Comparison of ENCODE assay signal across 8 cellular contexts in the genomic region with DNA sequence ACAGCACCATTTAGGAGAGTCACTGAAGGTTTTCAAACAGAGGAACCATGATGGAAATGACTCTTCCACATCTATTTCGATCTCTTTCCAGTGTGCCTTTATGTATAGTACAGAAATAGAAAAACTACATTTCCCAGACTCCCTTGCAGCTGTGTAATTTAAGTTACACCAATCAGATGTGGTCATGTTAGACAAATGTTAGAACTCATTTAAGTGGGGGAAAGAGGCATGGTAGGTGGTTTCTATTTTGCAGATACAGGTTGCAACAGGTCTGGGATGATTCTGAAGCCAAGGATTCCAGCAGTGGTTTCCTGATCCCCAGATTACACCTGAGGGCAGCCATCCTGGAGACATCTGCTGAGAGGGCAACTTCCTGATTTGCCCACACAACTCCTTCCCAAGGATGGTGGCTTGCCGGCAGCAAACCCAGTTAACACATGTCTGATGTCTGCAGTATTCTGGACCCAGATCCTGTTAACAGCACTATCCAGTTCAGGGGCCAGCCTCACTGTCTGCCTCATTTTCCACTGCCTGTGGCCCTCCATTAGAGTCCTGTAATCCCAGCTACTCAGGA. TPM values are rescaled to one million over a fixed set of nuclear protein-coding genes. Genes with fewer than 3 reads are reported as not detected.
DNase-seq lines count a peak whose midpoint lies in the region; ATAC-seq and TF ChIP-seq lines count a peak whose summit lies in the region.

No MANE protein-coding gene starts in this region.

- TF ChIP-seq CTCF in GM10266 (IDR thresholded peaks at IDR 0.05; ENCODE audit: control insufficient read depth, insufficient read depth, low read depth, missing control alignments): no peak
- no peak for TF ChIP-seq CTCF in Loucy (conservative IDR thresholded peaks at IDR 0.05; ENCODE audit: low read length)
- TF ChIP-seq CTCF in neural progenitor cell (IDR thresholded peaks at IDR 0.05): no peak
- TF ChIP-seq CTCF in glutamatergic neuron (IDR thresholded peaks at IDR 0.05; ENCODE audit: partially characterized antibody, unreplicated experiment): no peak

- H3K36me3 ChIP-seq in Loucy (ENCODE audit: insufficient read depth, low read length) (no peaks in the 10 kb centered on the region), neural progenitor cell (no peaks in the 10 kb centered on the region)

- no peaks in the 10 kb centered on the region for H3K9me2 ChIP-seq in Loucy (replicated peaks; ENCODE audit: low read depth, low read length)

- H3F3A ChIP-seq in Loucy (ENCODE audit: low read depth) (no peaks in the 10 kb centered on the region), neural progenitor cell (ENCODE audit: low read depth) (no peaks in the 10 kb centered on the region)

- H3K4me2 ChIP-seq in Loucy (ENCODE audit: low read depth, low read length, poor library complexity, severe bottlenecking) (peak overlapping the region; percentile 90), neural progenitor cell (no peak overlapping the region)

- H2AFZ ChIP-seq in Loucy (ENCODE audit: low read length) (peak overlapping the region; percentile 86), neural progenitor cell (replicated peaks) (peak overlapping the region; percentile 96)

- H3K9ac ChIP-seq in Loucy (ENCODE audit: low read depth, low read length, poor library complexity, severe bottlenecking) (peak overlapping the region; percentile 75), neural progenitor cell (no peak overlapping the region)

- no peaks in the 10 kb centered on the region for H3K9me3 ChIP-seq in Loucy (ENCODE audit: insufficient read depth, low read depth, low read length)
- no peaks in the 10 kb centered on the region for H3K9me3 ChIP-seq in neural progenitor cell (ENCODE audit: low read depth)

- peaks cover 3% of the 10 kb centered on the region for H3K27me3 Mint-ChIP-seq in neural progenitor cell (ENCODE audit: insufficient read depth, low read depth)
- no peaks in the 10 kb centered on the region for H3K27me3 Mint-ChIP-seq in glutamatergic neuron (ENCODE audit: unreplicated experiment)

- H3K4me3 ChIP-seq in Loucy (ENCODE audit: low read length, poor library complexity, severe bottlenecking) (peak overlapping the region; percentile 75), neural progenitor cell (no peak overlapping the region)

- no peaks in the 10 kb centered on the region for H3K27me3 ChIP-seq in Loucy (ENCODE audit: insufficient read depth, low read length, poor library complexity, severe bottlenecking)
- H3K27me3 ChIP-seq in neural progenitor cell: no peaks in the 10 kb centered on the region

- peak; percentile 7 for DNase-seq in GM10266 (ENCODE audit: extremely low spot score)
- peak; percentile 16 for DNase-seq in dermis blood vessel endothelial cell
- peak; percentile 25 for DNase-seq in neural progenitor cell (ENCODE audit: low spot score)
- DNase-seq in glutamatergic neuron: no peak
- no peak for DNase-seq in cortex of kidney (lab: John Stamatoyannopoulos, UW)

- H3K36me3 Mint-ChIP-seq in neural progenitor cell (no peaks in the 10 kb centered on the region), glutamatergic neuron (ENCODE audit: unreplicated experiment) (no peaks in the 10 kb centered on the region)

- H3K79me2 ChIP-seq in Loucy (ENCODE audit: insufficient read depth, low read length) (no peaks in the 10 kb centered on the region), neural progenitor cell (ENCODE audit: low read depth) (no peaks in the 10 kb centered on the region)

- no peak overlapping the region for H3K27ac ChIP-seq in neural progenitor cell

- H3K27ac Mint-ChIP-seq in neural progenitor cell (no peak overlapping the region), glutamatergic neuron (ENCODE audit: unreplicated experiment) (no peak overlapping the region)

- no peaks in the 10 kb centered on the region for H4K20me1 ChIP-seq in Loucy (ENCODE audit: insufficient read depth, low read length, poor library complexity, severe bottlenecking)
- no peaks in the 10 kb centered on the region for H4K20me1 ChIP-seq in neural progenitor cell (ENCODE audit: low read depth)

- H3K4me1 Mint-ChIP-seq in neural progenitor cell: no peaks in the 10 kb centered on the region
- no peaks in the 10 kb centered on the region for H3K4me1 Mint-ChIP-seq in glutamatergic neuron (ENCODE audit: low read depth, unreplicated experiment)

- H3K4me1 ChIP-seq in Loucy (ENCODE audit: insufficient read depth, low read length, poor library complexity, severe bottlenecking): peaks cover 16% of the 10 kb centered on the region
- no peaks in the 10 kb centered on the region for H3K4me1 ChIP-seq in neural progenitor cell

- no peak overlapping the region for H3K4me3 Mint-ChIP-seq in neural progenitor cell
- H3K4me3 Mint-ChIP-seq in glutamatergic neuron (ENCODE audit: unreplicated experiment): no peak overlapping the region

- H3K9me3 Mint-ChIP-seq in neural progenitor cell: peaks cover 2% of the 10 kb centered on the region
- H3K9me3 Mint-ChIP-seq in glutamatergic neuron (ENCODE audit: unreplicated experiment): no peaks in the 10 kb centered on the region

- ATAC-seq in HG03442 (IDR thresholded peaks at IDR 0.05; ENCODE audit: unreplicated experiment) (no peak), HG03460 (IDR thresholded peaks at IDR 0.05; ENCODE audit: unreplicated experiment) (no peak)

RNA-seq across cellular contexts. Expression of a gene that starts 38.7 kb away (rescaled TPM):
- 7.3 and 8.6 TPM in 2 replicates for total RNA-seq in dermis blood vessel endothelial cell
- total RNA-seq in neural progenitor cell (ENCODE audit: low replicate concordance): 50.3 and 100 TPM in 2 replicates
- total RNA-seq in glutamatergic neuron (ENCODE audit: unreplicated experiment): 12.1 TPM

Comparison
In these comparisons a context has a peak if more than half of its experiments do, and no peak if none do; other contexts are left out.
1. DNase-seq: peak in GM10266 (single experiment), dermis blood vessel endothelial cell (single experiment) and neural progenitor cell (single experiment); none in glutamatergic neuron (single experiment) and cortex of kidney (single experiment).